9 cellular contexts compared by ENCODE assay signal in genomic region chr1:154353460-154353904, GRCh38. TPM values are rescaled to one million over a fixed set of nuclear protein-coding genes. Genes with fewer than 3 reads are reported as not detected.
A peak's percentile ranks its signal among the peaks of the same experiment; 100 is the strongest.
DNase-seq lines count a peak whose midpoint lies in the region; ATAC-seq and TF ChIP-seq lines count a peak whose summit lies in the region.
"Had no signal": no experiment of that assay in that cellular context is flagged by ENCODE, and none has a peak within 500 bp of the region (broad histone marks: within the 10 kb centered on the region; RNA-seq: fewer than 3 reads in every experiment).

No MANE protein-coding gene starts in this region.

- peak overlapping the region; percentile 65 for H3K4me2 ChIP-seq in Loucy (ENCODE audit: low read depth, low read length, poor library complexity, severe bottlenecking)
- H3K4me2 ChIP-seq in skeletal muscle satellite cell (ENCODE audit: low read length) = peak overlapping the region; percentile 90

- H3K27me3 ChIP-seq in Loucy (ENCODE audit: insufficient read depth, low read length, poor library complexity, severe bottlenecking) (no peaks in the 10 kb centered on the region), right cardiac atrium (ENCODE audit: control insufficient read depth, insufficient read depth) (no peaks in the 10 kb centered on the region), skeletal muscle satellite cell (ENCODE audit: control insufficient read depth, insufficient read depth, low read length) (peaks cover 10% of the 10 kb centered on the region)

- H3K27me3 Mint-ChIP-seq in activated naive CD8-positive, alpha-beta T cell = no peaks in the 10 kb centered on the region

- peak; percentile 62 for TF ChIP-seq CTCF in Loucy (conservative IDR thresholded peaks at IDR 0.05; ENCODE audit: low read length)

- WGBS in right cardiac atrium = 26% methylated on average over 1 of the region's 1 CpG

- no peaks in the 10 kb centered on the region for H3K9me3 Mint-ChIP-seq in activated naive CD8-positive, alpha-beta T cell (ENCODE audit: low read depth)

- peaks cover 38% of the 10 kb centered on the region for H3K4me1 Mint-ChIP-seq in activated naive CD8-positive, alpha-beta T cell (ENCODE audit: low read depth)

- peak; percentile 18 for DNase-seq in NCI-H345 (lab: John Stamatoyannopoulos, UW)
- DNase-seq in NCI-H345 treated with DMSO at 0.1 percent for 48 hours (lab: John Stamatoyannopoulos, UW; ENCODE audit: unreplicated experiment) = no peak
- no peak for DNase-seq in right cardiac atrium
- DNase-seq in activated effector memory CD4-positive, alpha-beta T cell treated with anti-CD3 and anti-CD28 coated beads, Interleukin-2, amount 50 U/mL, for 16 hours = no peak

- peaks cover 10% of the 10 kb centered on the region; the same call in 1 of the 2 replicates for H3K36me3 ChIP-seq in Loucy (ENCODE audit: insufficient read depth, low read length)
- H3K36me3 ChIP-seq in skeletal muscle satellite cell (ENCODE audit: insufficient read depth, low read length) = peaks cover 13% of the 10 kb centered on the region

- H3K9me2 ChIP-seq in Loucy (replicated peaks; ENCODE audit: low read depth, low read length) = no peaks in the 10 kb centered on the region

- no peaks in the 10 kb centered on the region for H3K9me3 ChIP-seq in Loucy (ENCODE audit: insufficient read depth, low read depth, low read length)
- H3K9me3 ChIP-seq in right cardiac atrium (ENCODE audit: control insufficient read depth, low read length) = no peaks in the 10 kb centered on the region
- H3K9me3 ChIP-seq in skeletal muscle satellite cell (replicated peaks; ENCODE audit: low read length) = no peaks in the 10 kb centered on the region

- H3K27ac ChIP-seq in right cardiac atrium (ENCODE audit: low read length) = no peak overlapping the region

- H3K4me3 Mint-ChIP-seq in activated naive CD8-positive, alpha-beta T cell = peak overlapping the region; percentile 85

- H2AFZ ChIP-seq in Loucy (ENCODE audit: low read length) = peak overlapping the region; percentile 66

- H3K36me3 Mint-ChIP-seq in activated naive CD8-positive, alpha-beta T cell = no peaks in the 10 kb centered on the region

- peak overlapping the region; percentile 20 for H3K9ac ChIP-seq in Loucy (ENCODE audit: low read depth, low read length, poor library complexity, severe bottlenecking)
- H3K9ac ChIP-seq in skeletal muscle satellite cell (ENCODE audit: low read depth, low read length) = no peak overlapping the region

- ATAC-seq in right cardiac atrium (peak; percentile 61 to 66), HG03520 (IDR thresholded peaks at IDR 0.05; ENCODE audit: unreplicated experiment) (no peak)

- H3K4me3 ChIP-seq in Loucy (ENCODE audit: low read length, poor library complexity, severe bottlenecking) = peak overlapping the region; percentile 65
- H3K4me3 ChIP-seq in right cardiac atrium (ENCODE audit: low read length) = no peak overlapping the region
- no peak overlapping the region for H3K4me3 ChIP-seq in skeletal muscle satellite cell (ENCODE audit: low read length)

- intact Hi-C loops in right cardiac atrium (cut with DNase I) = loop anchor here in 1 of 4 donors (10.0 kb wide), 1 partner anchor 51 kb away; the partner anchor contains the start of gene IL6R

- H3F3A ChIP-seq in Loucy (ENCODE audit: low read depth) = no peaks in the 10 kb centered on the region

- H4K20me1 ChIP-seq in Loucy (ENCODE audit: insufficient read depth, low read length, poor library complexity, severe bottlenecking) = no peaks in the 10 kb centered on the region

- H3K27ac Mint-ChIP-seq in activated naive CD8-positive, alpha-beta T cell = peak overlapping the region; percentile 79

- H3K4me1 ChIP-seq in Loucy (ENCODE audit: insufficient read depth, low read length, poor library complexity, severe bottlenecking) (peaks cover 11% of the 10 kb centered on the region), right cardiac atrium (ENCODE audit: control insufficient read depth, insufficient read depth, low read length) (peaks cover 7% of the 10 kb centered on the region), skeletal muscle satellite cell (ENCODE audit: control insufficient read depth, insufficient read depth, low read length) (peaks cover 18% of the 10 kb centered on the region)

- H3K79me2 ChIP-seq in Loucy (ENCODE audit: insufficient read depth, low read length) = no peaks in the 10 kb centered on the region

RNA-seq across cellular contexts. Expression of gene ATP8B2, which starts 28.2 kb away (rescaled TPM):
- total RNA-seq in right cardiac atrium = 10 to 100 TPM; 25.1 to 33.1 (median 27.3) TPM
- polyA plus RNA-seq in right cardiac atrium = 15.9 TPM
- total RNA-seq in skeletal muscle satellite cell (2012; rRNA removed) = 117 and 122 TPM in 2 replicates

RNA-seq across cellular contexts. Expression of gene AQP10, which starts 32.6 kb away (rescaled TPM):
- under 1 TPM in 3 of 4 donors, not detected in 1; 0.12 to 0.37 (median 0.19) TPM for total RNA-seq in right cardiac atrium
- polyA plus RNA-seq in right cardiac atrium = 0.23 TPM
- total RNA-seq in skeletal muscle satellite cell (2012; rRNA removed) = not detected in 2 replicates
- total RNA-seq: dermis microvascular lymphatic vessel endothelial cell had no signal

RNA-seq across cellular contexts. Expression of gene IL6R, which starts 51.7 kb away (rescaled TPM):
- 10 to 100 TPM in 3 of 4 donors, 1 to 10 TPM in 1; 8.9 to 13.2 (median 12.1) TPM for total RNA-seq in right cardiac atrium
- polyA plus RNA-seq in right cardiac atrium = 5.7 TPM
- total RNA-seq in skeletal muscle satellite cell (2012; rRNA removed) = 10.3 and 13.7 TPM in 2 replicates
